Comparison of ENCODE assay signal across 15 cellular contexts in genomic region chr20:6575912-6576391, GRCh38.
DNase-seq lines count a peak whose midpoint lies in the region; ATAC-seq and TF ChIP-seq lines count a peak whose summit lies in the region.
"Had no signal": no experiment of that assay in that cellular context is flagged by ENCODE, and none has a peak within 500 bp of the region (broad histone marks: within the 10 kb centered on the region; RNA-seq: fewer than 3 reads in every experiment).

No MANE protein-coding gene starts in this region.

- H3K27ac ChIP-seq in left lung = no peak overlapping the region
- H3K27ac ChIP-seq: colonic mucosa had no signal

- no peak overlapping the region for H3K4me3 ChIP-seq in cardiac fibroblast (replicated peaks in 1 of 2; ENCODE audit: low read depth in 2 of 2, low read length in 2 of 2)
- H3K4me3 ChIP-seq in left lung = no peak overlapping the region
- H3K4me3 ChIP-seq: colonic mucosa had no signal

- intact Hi-C loops in left lung (cut with DNase I) (no loop called here), posterior cingulate gyrus (cut with DNase I) (no loop called here)

- TF ChIP-seq CTCF in cardiac fibroblast (IDR thresholded peaks at IDR 0.05; ENCODE audit: low read depth, low read length) (no peak), left lung (IDR thresholded peaks at IDR 0.05) (no peak)

- no peaks in the 10 kb centered on the region for H3K36me3 ChIP-seq in left lung
- H3K36me3 ChIP-seq: colonic mucosa had no signal

- no peaks in the 10 kb centered on the region for H3K27me3 ChIP-seq in left lung
- H3K27me3 ChIP-seq: colonic mucosa had no signal

- DNase-seq in HUDEP-2 (lab: John Stamatoyannopoulos, UW; ENCODE audit: unreplicated experiment in 76 of 76) (peak in 53 of 76 experiments; percentile 1 to 89 (median 34)), cardiac fibroblast (ENCODE audit: low read depth in 2 of 2) (peak; percentile 24 to 73), non-pigmented ciliary epithelial cell (ENCODE audit: low read depth) (peak; percentile 79), left lung (no peak), NCI-H1694 treated with DMSO at 0.1 percent for 48 hours (lab: John Stamatoyannopoulos, UW) (no peak), posterior cingulate gyrus (no peak), DMS79 treated with DMSO at 0.1 percent for 48 hours (lab: John Stamatoyannopoulos, UW) (no peak)
- DNase-seq: activated T-cell treated with anti-CD3 and anti-CD28 coated beads, Interleukin-2, amount 50 U/mL, for 4 hours; colonic mucosa; DMS153; hypothalamus; KG1; NCI-H524 treated with DMSO at 0.1 percent for 48 hours; stimulated activated naive CD8-positive, alpha-beta T cell treated with anti-CD3 and anti-CD28 coated beads, Interleukin-15, Interleukin-2, amounts not matched to agents 100 U/mL and 50 U/mL, for 24 hours had no signal

- H3K9me3 ChIP-seq in left lung = no peaks in the 10 kb centered on the region
- H3K9me3 ChIP-seq: colonic mucosa had no signal

- H3K4me1 ChIP-seq in left lung = no peaks in the 10 kb centered on the region
- H3K4me1 ChIP-seq: colonic mucosa had no signal

- ATAC-seq in GM19025 (IDR thresholded peaks at IDR 0.05; ENCODE audit: low read depth, unreplicated experiment) = peak; percentile 73
- no peak for ATAC-seq in left lung
- ATAC-seq: activated T-cell treated with anti-CD3 and anti-CD28 coated beads, Interleukin-2, amount 50 U/mL, for 4 hours; stimulated activated naive CD8-positive, alpha-beta T cell treated with anti-CD3 and anti-CD28 coated beads, Interleukin-15, Interleukin-2, amounts not matched to agents 100 U/mL and 50 U/mL, for 24 hours had no signal

Comparison
In these comparisons a context has a peak if more than half of its experiments do, and no peak if none do; other contexts are left out.
1. DNase-seq: peak in HUDEP-2 (53 of 76), cardiac fibroblast (2 of 2) and non-pigmented ciliary epithelial cell (single experiment); none in left lung (0 of 2), NCI-H1694 treated with DMSO at 0.1 percent for 48 hours (single experiment), posterior cingulate gyrus (0 of 10) and DMS79 treated with DMSO at 0.1 percent for 48 hours (single experiment).